8 cellular contexts compared by ENCODE assay signal in the genomic region with DNA sequence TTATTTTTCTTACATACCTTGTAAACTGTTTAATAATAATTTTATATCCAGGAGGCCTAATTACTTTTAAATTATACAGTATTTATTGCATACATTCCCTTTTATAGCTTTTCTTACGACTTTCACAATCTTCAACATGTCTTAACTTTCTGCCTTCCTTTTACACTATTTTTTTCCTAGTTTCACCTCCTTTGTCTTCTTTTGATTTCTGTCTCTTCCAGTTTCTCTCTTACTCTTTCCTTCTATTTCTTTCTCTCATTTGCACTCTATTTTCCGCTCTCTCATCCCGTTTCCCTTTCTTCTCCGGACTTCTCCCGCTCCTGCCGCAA. TPM values are rescaled to one million over a fixed set of nuclear protein-coding genes. Genes with fewer than 3 reads are reported as not detected.
A peak's percentile ranks its signal among the peaks of the same experiment; 100 is the strongest.
DNase-seq lines count a peak whose midpoint lies in the region; ATAC-seq and TF ChIP-seq lines count a peak whose summit lies in the region.

No MANE protein-coding gene starts in this region.

- H3K36me3 ChIP-seq in cardiac muscle cell (no peaks in the 10 kb centered on the region), mucosa of stomach (ENCODE audit: control insufficient read depth, insufficient read depth, low read length) (no peaks in the 10 kb centered on the region), vagina (peaks cover 0 to 6% of the 10 kb centered on the region in 2 donors)

- no peak for DNase-seq in cardiac muscle cell (ENCODE audit: low read depth in 1 of 2, low spot score in 1 of 2)
- DNase-seq in left ventricle myocardium superior = no peak
- no peak for DNase-seq in dorsolateral prefrontal cortex
- DNase-seq in vagina (ENCODE audit: extremely low spot score in 2 of 2) = no peak
- no peak for DNase-seq in midbrain (lab: John Stamatoyannopoulos, UW)
- DNase-seq in islet precursor cell = no peak
- no peak for DNase-seq in caudate nucleus (lab: John Stamatoyannopoulos, UW)

- H3K27ac ChIP-seq in cardiac muscle cell (peak overlapping the region; percentile 91), dorsolateral prefrontal cortex (peak overlapping the region in 18 of 59 donors; percentile 6 to 78 (median 46)), vagina (peak overlapping the region; percentile 79), caudate nucleus (ENCODE audit: low read depth, low read length) (no peak overlapping the region)

- TF ChIP-seq CTCF in cardiac muscle cell (IDR thresholded peaks at IDR 0.05; ENCODE audit: low read depth, low read length) (no peak), dorsolateral prefrontal cortex (IDR thresholded peaks at IDR 0.05 in 54 of 56, conservative IDR thresholded peaks at IDR 0.05 in 2 of 56; ENCODE audit: low read depth in 1 of 56, partially characterized antibody in 56 of 56) (no peak), vagina (IDR thresholded peaks at IDR 0.05) (no peak)

- no peak for TF ChIP-seq POLR2A in vagina (IDR thresholded peaks at IDR 0.05)

- intact Hi-C loops in left ventricle myocardium superior (cut with micrococcal nuclease) (no loop called here), dorsolateral prefrontal cortex (cut with DNase I) (no loop called here), vagina (cut with DNase I) (no loop called here)

- H3K27me3 ChIP-seq in cardiac muscle cell (no peaks in the 10 kb centered on the region), dorsolateral prefrontal cortex (no peaks in the 10 kb centered on the region), mucosa of stomach (ENCODE audit: control insufficient read depth, insufficient read depth, low read length) (no peaks in the 10 kb centered on the region), vagina (no peaks in the 10 kb centered on the region)

- peak overlapping the region; percentile 95 for H3K9ac ChIP-seq in mucosa of stomach (ENCODE audit: low read length)

- ATAC-seq in left ventricle myocardium superior = no peak

- H3K9me3 ChIP-seq in cardiac muscle cell (ENCODE audit: low read depth) (no peaks in the 10 kb centered on the region), mucosa of stomach (ENCODE audit: control insufficient read depth, low read length) (no peaks in the 10 kb centered on the region), vagina (no peaks in the 10 kb centered on the region)

- H3K4me3 ChIP-seq in cardiac muscle cell = peak overlapping the region; percentile 41
- peak overlapping the region in 58 of 59 donors; percentile 15 to 66 (median 53) for H3K4me3 ChIP-seq in dorsolateral prefrontal cortex
- H3K4me3 ChIP-seq in mucosa of stomach (ENCODE audit: low read length) = peak overlapping the region; percentile 51
- H3K4me3 ChIP-seq in vagina = peak overlapping the region; percentile 53 to 54

- H3K4me1 ChIP-seq in cardiac muscle cell (ENCODE audit: low read depth) (peaks cover 8% of the 10 kb centered on the region), mucosa of stomach (ENCODE audit: control insufficient read depth, insufficient read depth, low read length) (peaks cover 39% of the 10 kb centered on the region), vagina (peaks cover 32% of the 10 kb centered on the region)

RNA-seq across cellular contexts. Expression of a gene that starts 11.5 kb away (rescaled TPM):
- total RNA-seq in cardiac muscle cell (3.8 and 6.6 TPM in 2 replicates), left ventricle myocardium superior (5.5 TPM), dorsolateral prefrontal cortex (10 to 100 TPM in 23 of 120 experiments, 1 to 10 TPM in 97; 2.9 to 13.6 (median 7.9) TPM), vagina (24.1 TPM)
- polyA plus RNA-seq in cardiac muscle cell = 10.5 and 13.4 TPM in 2 replicates

RNA-seq across cellular contexts. Expression of a gene that starts 26.9 kb away (rescaled TPM):
- total RNA-seq in cardiac muscle cell (8.5 and 12.9 TPM in 2 replicates), left ventricle myocardium superior (5.6 TPM), dorsolateral prefrontal cortex (10 to 100 TPM in 116 of 120 experiments, 1 to 10 TPM in 4; 7.8 to 34.6 (median 15.2) TPM), vagina (17.9 TPM)
- 2.8 and 3.1 TPM in 2 replicates for polyA plus RNA-seq in cardiac muscle cell

RNA-seq across cellular contexts. Expression of a gene that starts 33.8 kb away (rescaled TPM):
- total RNA-seq in cardiac muscle cell (15.0 and 17.1 TPM in 2 replicates), left ventricle myocardium superior (8.9 TPM), dorsolateral prefrontal cortex (10 to 100 TPM; 14.5 to 49.1 (median 26.2) TPM), vagina (24.3 TPM)
- 8.4 and 10.0 TPM in 2 replicates for polyA plus RNA-seq in cardiac muscle cell

RNA-seq across cellular contexts. Expression of a gene that starts 46.4 kb away (rescaled TPM):
- 14.0 and 17.2 TPM in 2 replicates for total RNA-seq in cardiac muscle cell
- 12.6 and 22.6 TPM in 2 replicates for polyA plus RNA-seq in cardiac muscle cell
- total RNA-seq in left ventricle myocardium superior = 17.7 TPM
- 10 to 100 TPM; 34.9 to 82.3 (median 50.7) TPM for total RNA-seq in dorsolateral prefrontal cortex
- total RNA-seq in vagina = 17.7 TPM

RNA-seq across cellular contexts. Expression of a gene that starts 56.6 kb away (rescaled TPM):
- total RNA-seq in cardiac muscle cell (16.9 and 20.0 TPM in 2 replicates), left ventricle myocardium superior (15.9 TPM), dorsolateral prefrontal cortex (10 to 100 TPM; 16.1 to 36.3 (median 24.7) TPM), vagina (6.9 TPM)
- polyA plus RNA-seq in cardiac muscle cell = 20.7 and 26.6 TPM in 2 replicates
